In the genomic region with DNA sequence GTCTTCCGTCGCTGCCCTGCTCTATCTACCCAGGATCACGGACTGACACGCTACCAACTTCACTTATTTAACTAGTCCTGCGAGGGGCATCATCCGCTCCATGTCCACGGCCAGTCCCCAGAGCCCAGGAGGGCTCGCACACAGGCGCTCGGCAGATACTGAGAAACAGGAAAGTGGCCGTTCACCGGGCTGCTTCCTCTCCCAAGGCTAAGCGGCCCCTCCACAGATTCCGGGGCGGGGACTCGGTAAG, we compare ENCODE assay signal across 8 cellular contexts. TPM values are rescaled to one million over a fixed set of nuclear protein-coding genes. Genes with fewer than 3 reads are reported as not detected.
DNase-seq lines count a peak whose midpoint lies in the region; ATAC-seq and TF ChIP-seq lines count a peak whose summit lies in the region.

No MANE protein-coding gene starts in this region.

- no peaks in the 10 kb centered on the region for H3K36me3 ChIP-seq in testis (ENCODE audit: low read depth, missing control alignments)

- no peaks in the 10 kb centered on the region for H3K9me3 Mint-ChIP-seq in IgD-negative memory B cell

- H3K4me3 Mint-ChIP-seq in IgD-negative memory B cell: peak overlapping the region; percentile 92 to 97 (median 94)

- H3K36me3 Mint-ChIP-seq in IgD-negative memory B cell: no peaks in the 10 kb centered on the region

- DNase-seq in SIG-M5 treated with dmso at 0.1 percent for 504 hours (lab: John Stamatoyannopoulos, UW; ENCODE audit: unreplicated experiment) (peak; percentile 25), SIG-M5 (lab: John Stamatoyannopoulos, UW) (no peak), astrocyte of the spinal cord (ENCODE audit: low read depth, low spot score) (peak; percentile 19), left colon (no peak), testis (peak; percentile 28), retina (no peak)

- peak overlapping the region; percentile 45 to 79 for H3K27ac ChIP-seq in testis

- H3K4me3 ChIP-seq in astrocyte of the spinal cord (ENCODE audit: low read depth, low read length) (peak overlapping the region; percentile 87), testis (peak overlapping the region; percentile 75 to 92)

- peaks cover 9 to 20% (median 16%) of the 10 kb centered on the region in 3 donors for H3K4me1 Mint-ChIP-seq in IgD-negative memory B cell

- H3K4me1 ChIP-seq in testis: peaks cover 8% of the 10 kb centered on the region

- no peak for TF ChIP-seq CTCF in astrocyte of the spinal cord (IDR thresholded peaks at IDR 0.05; ENCODE audit: low read depth, low read length)
- TF ChIP-seq CTCF in testis (IDR thresholded peaks at IDR 0.05): no peak

- intact Hi-C loops in left colon (cut with DNase I, micrococcal nuclease) (no loop called here), testis (cut with DNase I; ENCODE audit: low total_unique reads) (no loop called here)

- ATAC-seq in left colon (peak; percentile 31), GM21515 (IDR thresholded peaks at IDR 0.05; ENCODE audit: unreplicated experiment) (no peak)

- no peak for TF ChIP-seq POLR2A in testis (IDR thresholded peaks at IDR 0.05)

- peak overlapping the region; percentile 93 to 97 (median 96) for H3K27ac Mint-ChIP-seq in IgD-negative memory B cell

- H3K27me3 ChIP-seq in testis: no peaks in the 10 kb centered on the region

- in situ Hi-C loops in astrocyte of the spinal cord (cut with HindIII; ENCODE audit: low sequenced_read_pairs): no loop called here

- 0% methylated on average over 6 to 16 of the region's 16 CpGs for WGBS in testis, 2 donors

- no peaks in the 10 kb centered on the region for H3K27me3 Mint-ChIP-seq in IgD-negative memory B cell

- no peaks in the 10 kb centered on the region for H3K9me3 ChIP-seq in testis

RNA-seq across cellular contexts. Expression of gene OXLD1, which starts 0.4 kb away (rescaled TPM):
- polyA plus RNA-seq in IgD-negative memory B cell (77.7 TPM), testis (ENCODE audit: insufficient read depth, low read depth, low replicate concordance) (45.2 TPM)
- total RNA-seq in left colon (10 to 100 TPM; 24.6 to 36.6 TPM), testis (10 to 100 TPM; 40.9 to 48.3 TPM)

RNA-seq across cellular contexts. Expression of gene CCDC137, which starts 0.5 kb away (rescaled TPM):
- polyA plus RNA-seq in IgD-negative memory B cell: 27.9 TPM
- 10 to 100 TPM; 14.0 to 19.4 TPM for total RNA-seq in left colon
- total RNA-seq in testis: 10 to 100 TPM; 19.0 to 19.9 TPM
- polyA plus RNA-seq in testis (ENCODE audit: insufficient read depth, low read depth, low replicate concordance): 18.6 TPM

RNA-seq across cellular contexts. Expression of gene PDE6G, which starts 9.7 kb away (rescaled TPM):
- 1.5 TPM for polyA plus RNA-seq in IgD-negative memory B cell
- under 1 TPM in 1 of 2 donors, not detected in 1; 0.34 TPM for total RNA-seq in left colon
- total RNA-seq in testis: 1 to 10 TPM in 1 of 2 donors, under 1 TPM in 1; 0.56 to 1.0 TPM
- 4.9 TPM for polyA plus RNA-seq in testis (ENCODE audit: insufficient read depth, low read depth, low replicate concordance)

RNA-seq across cellular contexts. Expression of gene ARL16, which starts 17.6 kb away (rescaled TPM):
- polyA plus RNA-seq in IgD-negative memory B cell: 33.2 TPM
- total RNA-seq in left colon: 10 to 100 TPM; 14.3 to 30.5 TPM
- 10 to 100 TPM; 35.7 to 44.2 TPM for total RNA-seq in testis
- 55.8 TPM for polyA plus RNA-seq in testis (ENCODE audit: insufficient read depth, low read depth, low replicate concordance)

RNA-seq across cellular contexts. Expression of gene HGS, which starts 17.8 kb away (rescaled TPM):
- polyA plus RNA-seq in IgD-negative memory B cell: 37.6 TPM
- total RNA-seq in left colon: 100 to 1,000 TPM in 1 of 2 donors, 10 to 100 TPM in 1; 98.5 to 105 TPM
- 100 to 1,000 TPM; 154 to 160 TPM for total RNA-seq in testis
- polyA plus RNA-seq in testis (ENCODE audit: insufficient read depth, low read depth, low replicate concordance): 182 TPM

Comparison
In these comparisons a context has a peak if more than half of its experiments do, and no peak if none do; other contexts are left out.
1. DNase-seq: peak in SIG-M5 treated with dmso at 0.1 percent for 504 hours (single experiment), astrocyte of the spinal cord (single experiment) and testis (single experiment); none in SIG-M5 (single experiment), left colon (0 of 2) and retina (single experiment).